In the genomic region with DNA sequence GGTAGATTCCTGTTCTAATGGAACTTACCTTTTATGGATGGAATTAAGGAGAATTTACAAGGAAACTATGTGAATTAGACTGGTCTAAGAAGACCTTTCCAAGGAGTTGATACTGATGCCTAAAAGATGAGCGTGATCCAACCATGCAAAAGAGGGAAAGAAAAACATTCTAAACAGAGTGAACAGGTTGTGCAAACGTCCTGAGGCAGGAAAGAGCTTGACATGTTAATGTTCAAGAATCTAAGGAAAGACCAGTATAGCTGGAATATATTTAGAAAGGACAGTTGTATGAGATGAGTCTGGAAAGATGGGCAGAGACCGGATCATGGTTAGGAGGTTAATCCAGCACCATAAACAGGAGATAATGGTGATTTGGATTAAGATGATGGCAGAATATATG, we compare ENCODE assay signal across 15 cellular contexts. TPM values are rescaled to one million over a fixed set of nuclear protein-coding genes. Genes with fewer than 3 reads are reported as not detected.
DNase-seq lines count a peak whose midpoint lies in the region; ATAC-seq, FAIRE-seq and TF ChIP-seq lines count a peak whose summit lies in the region.
"Had no signal": no experiment of that assay in that cellular context is flagged by ENCODE, and none has a peak within 500 bp of the region (broad histone marks: within the 10 kb centered on the region; RNA-seq: fewer than 3 reads in every experiment).

No MANE protein-coding gene starts in this region.

- WGBS in body of pancreas, 2 donors, result 60 to 66% methylated on average over 3 of the region's 3 CpGs

- H3F3A ChIP-seq in neural progenitor cell (ENCODE audit: low read depth), result peaks cover 20% of the 10 kb centered on the region

- H4K20me1 ChIP-seq in Karpas-422 (ENCODE audit: insufficient read depth, low read depth, low read length) (0 out of 2 replicates have a peak, but pooled peaks cover 3% of the 10 kb centered on the region), astrocyte (ENCODE audit: insufficient read depth, low read length) (peaks cover 3% of the 10 kb centered on the region), neural progenitor cell (ENCODE audit: low read depth) (no peaks in the 10 kb centered on the region)

- peaks cover 79% of the 10 kb centered on the region for H3K4me1 ChIP-seq in Karpas-422 (ENCODE audit: low read length)
- H3K4me1 ChIP-seq in astrocyte (ENCODE audit: insufficient read depth, low read length), result peaks cover 14% of the 10 kb centered on the region
- peaks cover 30% of the 10 kb centered on the region for H3K4me1 ChIP-seq in neural progenitor cell
- peaks cover 24% of the 10 kb centered on the region for H3K4me1 ChIP-seq in upper lobe of right lung
- peaks cover 19% of the 10 kb centered on the region for H3K4me1 ChIP-seq in body of pancreas

- no peaks in the 10 kb centered on the region for H3K9me3 Mint-ChIP-seq in activated CD4-positive, alpha-beta T cell treated with anti-CD3 and anti-CD28 coated beads, Interleukin-2, amount 10 ng/mL, durations not matched to agents 24 days and 14 days
- H3K9me3 Mint-ChIP-seq in astrocyte (ENCODE audit: unreplicated experiment), result no peaks in the 10 kb centered on the region
- H3K9me3 Mint-ChIP-seq in neural progenitor cell, result no peaks in the 10 kb centered on the region

- H3K27ac Mint-ChIP-seq in activated CD4-positive, alpha-beta T cell treated with anti-CD3 and anti-CD28 coated beads, Interleukin-2, amount 10 ng/mL, durations not matched to agents 24 days and 14 days, result peak overlapping the region; percentile 100
- H3K27ac Mint-ChIP-seq in astrocyte (ENCODE audit: unreplicated experiment) (no peak overlapping the region), neural progenitor cell (no peak overlapping the region)

- H3K27ac ChIP-seq in Karpas-422 (ENCODE audit: low read length) (no peak overlapping the region), astrocyte (ENCODE audit: low read depth, low read length) (no peak overlapping the region), neural progenitor cell (no peak overlapping the region), upper lobe of right lung (no peak overlapping the region), body of pancreas (no peak overlapping the region), caudate nucleus (ENCODE audit: low read depth, low read length) (no peak overlapping the region)
- H3K27ac ChIP-seq: epithelial cell of prostate, thoracic aorta had no signal

- H3K4me1 Mint-ChIP-seq in activated CD4-positive, alpha-beta T cell treated with anti-CD3 and anti-CD28 coated beads, Interleukin-2, amount 10 ng/mL, durations not matched to agents 24 days and 14 days, result peaks cover 55% of the 10 kb centered on the region
- H3K4me1 Mint-ChIP-seq in astrocyte (ENCODE audit: low read depth, unreplicated experiment) (peaks cover 8% of the 10 kb centered on the region), neural progenitor cell (peaks cover 23% of the 10 kb centered on the region)

- FAIRE-seq in astrocyte (lab: Jason Lieb, UNC), result no peak
- FAIRE-seq: bronchial epithelial cell had no signal

- H3K79me2 ChIP-seq in Karpas-422 (ENCODE audit: low read length), result peaks cover 77% of the 10 kb centered on the region
- H3K79me2 ChIP-seq in astrocyte (ENCODE audit: insufficient read depth, low read length), result peaks cover 35% of the 10 kb centered on the region
- peaks cover 80% of the 10 kb centered on the region for H3K79me2 ChIP-seq in neural progenitor cell (ENCODE audit: low read depth)

- H3K36me3 Mint-ChIP-seq in activated CD4-positive, alpha-beta T cell treated with anti-CD3 and anti-CD28 coated beads, Interleukin-2, amount 10 ng/mL, durations not matched to agents 24 days and 14 days (ENCODE audit: low read depth), result no peaks in the 10 kb centered on the region
- H3K36me3 Mint-ChIP-seq in astrocyte (ENCODE audit: low read depth, unreplicated experiment), result no peaks in the 10 kb centered on the region
- no peaks in the 10 kb centered on the region for H3K36me3 Mint-ChIP-seq in neural progenitor cell

- no peak for ATAC-seq in upper lobe of right lung
- no peak for ATAC-seq in body of pancreas
- ATAC-seq: mucosa of descending colon, Panc1 had no signal

- H2AFZ ChIP-seq in Karpas-422 (ENCODE audit: low read length) (no peak overlapping the region), astrocyte (ENCODE audit: low read depth, low read length) (no peak overlapping the region), neural progenitor cell (replicated peaks) (no peak overlapping the region)

- H3K4me2 ChIP-seq in Karpas-422 (ENCODE audit: low read depth, low read length, poor library complexity, severe bottlenecking) (peak overlapping the region; percentile 96), astrocyte (ENCODE audit: low read length) (peak overlapping the region; percentile 90), neural progenitor cell (peak overlapping the region; percentile 92)

- no peaks in the 10 kb centered on the region for H3K9me2 ChIP-seq in Karpas-422 (replicated peaks; ENCODE audit: insufficient read depth, low read length)

- TF ChIP-seq CTCF in astrocyte (IDR thresholded peaks at IDR 0.05; ENCODE audit: insufficient read depth, low read depth, low read length) (no peak), neural progenitor cell (IDR thresholded peaks at IDR 0.05) (no peak), upper lobe of right lung (IDR thresholded peaks at IDR 0.05) (no peak), body of pancreas (IDR thresholded peaks at IDR 0.05) (no peak)

- H3K9ac ChIP-seq in Karpas-422 (ENCODE audit: low read length) (peak overlapping the region; percentile 75), astrocyte (ENCODE audit: low read length) (no peak overlapping the region), neural progenitor cell (no peak overlapping the region)

- intact Hi-C loops in activated CD4-positive, alpha-beta T cell treated with anti-CD3 and anti-CD28 coated beads, Interleukin-2, amount 10 ng/mL, durations not matched to agents 24 days and 14 days (cut with micrococcal nuclease), result loop anchor here (5.0 kb wide), 1 partner anchor 74 kb away; no protein-coding TSS in a partner anchor
- intact Hi-C loops in upper lobe of right lung (cut with DNase I) (loop anchor here (10.0 kb wide), 1 partner anchor 342 kb away; no protein-coding TSS in a partner anchor), body of pancreas (cut with DNase I) (no loop called here)

- DNase-seq in activated CD4-positive, alpha-beta T cell treated with anti-CD3 and anti-CD28 coated beads, Interleukin-2, amount 10 ng/mL, durations not matched to agents 24 days and 14 days, result no peak
- no peak for DNase-seq in activated CD4-positive, alpha-beta T cell treated with anti-CD3 and anti-CD28 coated beads for 48 hours
- DNase-seq in Karpas-422 (no peak), astrocyte (ENCODE audit: low read depth) (no peak), neural progenitor cell (ENCODE audit: low spot score) (no peak), upper lobe of right lung (no peak), body of pancreas (no peak), caudate nucleus (lab: John Stamatoyannopoulos, UW) (no peak)
- DNase-seq: ACHN, mucosa of descending colon, NCI-H2107 had no signal

- H3K36me3 ChIP-seq in Karpas-422 (ENCODE audit: insufficient read depth, low read length) (no peaks in the 10 kb centered on the region), astrocyte (ENCODE audit: insufficient read depth, low read length) (no peaks in the 10 kb centered on the region), neural progenitor cell (no peaks in the 10 kb centered on the region), upper lobe of right lung (no peaks in the 10 kb centered on the region), body of pancreas (replicated peaks in 1 of 2; ENCODE audit: insufficient read depth in 1 of 2, low read depth in 2 of 2) (no peaks in the 10 kb centered on the region)
- H3K36me3 ChIP-seq: thoracic aorta had no signal

- no peaks in the 10 kb centered on the region for H3K27me3 ChIP-seq in Karpas-422 (ENCODE audit: low read length)
- H3K27me3 ChIP-seq in astrocyte (ENCODE audit: insufficient read depth, low read length), result no peaks in the 10 kb centered on the region
- no peaks in the 10 kb centered on the region for H3K27me3 ChIP-seq in neural progenitor cell
- no peaks in the 10 kb centered on the region for H3K27me3 ChIP-seq in upper lobe of right lung
- no peaks in the 10 kb centered on the region for H3K27me3 ChIP-seq in body of pancreas

- H3K27me3 Mint-ChIP-seq in activated CD4-positive, alpha-beta T cell treated with anti-CD3 and anti-CD28 coated beads, Interleukin-2, amount 10 ng/mL, durations not matched to agents 24 days and 14 days, result no peaks in the 10 kb centered on the region
- H3K27me3 Mint-ChIP-seq in astrocyte (ENCODE audit: low read depth, unreplicated experiment), result no peaks in the 10 kb centered on the region
- peaks cover 2% of the 10 kb centered on the region for H3K27me3 Mint-ChIP-seq in neural progenitor cell (ENCODE audit: insufficient read depth, low read depth)

- H3K9me3 ChIP-seq in Karpas-422 (ENCODE audit: low read length), result no peaks in the 10 kb centered on the region
- no peaks in the 10 kb centered on the region for H3K9me3 ChIP-seq in astrocyte (ENCODE audit: insufficient read depth, low read depth, low read length)
- no peaks in the 10 kb centered on the region for H3K9me3 ChIP-seq in neural progenitor cell (ENCODE audit: low read depth)
- no peaks in the 10 kb centered on the region for H3K9me3 ChIP-seq in upper lobe of right lung
- H3K9me3 ChIP-seq in body of pancreas, result no peaks in the 10 kb centered on the region
- H3K9me3 ChIP-seq: mucosa of descending colon, thoracic aorta had no signal

- H3K4me3 ChIP-seq in Karpas-422 (ENCODE audit: low read length), result peak overlapping the region; percentile 79
- no peak overlapping the region for H3K4me3 ChIP-seq in astrocyte (ENCODE audit: insufficient read depth, low read depth, low read length)
- peak overlapping the region; percentile 67 for H3K4me3 ChIP-seq in neural progenitor cell
- H3K4me3 ChIP-seq in upper lobe of right lung, result no peak overlapping the region
- no peak overlapping the region for H3K4me3 ChIP-seq in body of pancreas
- H3K4me3 ChIP-seq: mucosa of descending colon, thoracic aorta had no signal

- H3K4me3 Mint-ChIP-seq in activated CD4-positive, alpha-beta T cell treated with anti-CD3 and anti-CD28 coated beads, Interleukin-2, amount 10 ng/mL, durations not matched to agents 24 days and 14 days, result peak overlapping the region; percentile 92
- peak overlapping the region; percentile 22 for H3K4me3 Mint-ChIP-seq in astrocyte (ENCODE audit: unreplicated experiment)
- H3K4me3 Mint-ChIP-seq in neural progenitor cell, result peak overlapping the region; percentile 97

- no peak for TF ChIP-seq POLR2A in body of pancreas (IDR thresholded peaks at IDR 0.05)

RNA-seq across cellular contexts. Expression of gene DDIAS, which starts 1.3 kb away (rescaled TPM):
- total RNA-seq in activated CD4-positive, alpha-beta T cell treated with anti-CD3 and anti-CD28 coated beads, Interleukin-2, amount 10 ng/mL, durations not matched to agents 24 days and 14 days, result 25.2 and 26.9 TPM in 2 replicates
- 9.3 and 26.8 TPM in 2 replicates for total RNA-seq in Karpas-422 (2014; rRNA removed; shearing (Covaris generic); ENCODE audit: low replicate concordance)
- total RNA-seq in astrocyte (2.6 and 4.0 TPM in 2 replicates), neural progenitor cell (ENCODE audit: low replicate concordance) (19.9 and 47.7 TPM in 2 replicates), upper lobe of right lung (3.8 TPM), body of pancreas (not detected)

RNA-seq across cellular contexts. Expression of gene PRCP, which starts 2.6 kb away (rescaled TPM):
- 20.6 and 22.6 TPM in 2 replicates for total RNA-seq in activated CD4-positive, alpha-beta T cell treated with anti-CD3 and anti-CD28 coated beads, Interleukin-2, amount 10 ng/mL, durations not matched to agents 24 days and 14 days
- 17.9 and 46.1 TPM in 2 replicates for total RNA-seq in Karpas-422 (2014; rRNA removed; shearing (Covaris generic); ENCODE audit: low replicate concordance)
- 62.0 and 70.8 TPM in 2 replicates for total RNA-seq in astrocyte
- 35.2 and 67.4 TPM in 2 replicates for total RNA-seq in neural progenitor cell (ENCODE audit: low replicate concordance)
- total RNA-seq in upper lobe of right lung, result 91.3 TPM
- total RNA-seq in body of pancreas, result 10 to 100 TPM; 16.8 to 38.9 TPM

Comparison
In these comparisons a context has a peak if more than half of its experiments do, and no peak if none do; other contexts are left out.
1. H3K4me3 Mint-ChIP-seq: peak in every context shown above with its lines; median percentile 97 in neural progenitor cell; 92 in activated CD4-positive, alpha-beta T cell treated with anti-CD3 and anti-CD28 coated beads, Interleukin-2, amount 10 ng/mL, durations not matched to agents 24 days and 14 days; 22 in astrocyte.
2. H3K4me3 ChIP-seq: peak in Karpas-422 (single experiment) and neural progenitor cell (single experiment); none in astrocyte (single experiment), upper lobe of right lung (single experiment) and body of pancreas (0 of 2).
3. Peak in every context shown above with its lines, with median percentiles within 50 percentile points of each other: H3K4me2 ChIP-seq.